In genomic region chr1:14598498-14599172, GRCh38 we compare ENCODE assay signal across 8 cellular contexts. TPM values are rescaled to one million over a fixed set of nuclear protein-coding genes. Genes with fewer than 3 reads are reported as not detected.
DNase-seq lines count a peak whose midpoint lies in the region; ATAC-seq and TF ChIP-seq lines count a peak whose summit lies in the region.

TSS of gene KAZN (plus strand) at chr1:14598685.

- TF ChIP-seq CTCF in GM13977 (IDR thresholded peaks at IDR 0.05; ENCODE audit: extremely low read depth, insufficient read depth, missing control alignments): no peak
- TF ChIP-seq CTCF in OCI-LY7 (conservative IDR thresholded peaks at IDR 0.05; ENCODE audit: low read length): no peak

- H3K4me3 ChIP-seq in OCI-LY7 (ENCODE audit: low read depth, low read length, poor library complexity, severe bottlenecking): peak within 1 kb of the TSS; percentile 54

- peaks cover 12% of the 10 kb centered on the region for H3K4me1 ChIP-seq in OCI-LY7 (ENCODE audit: insufficient read depth, low read length, poor library complexity, severe bottlenecking)

- no peaks in the 10 kb centered on the region for H3K79me2 ChIP-seq in OCI-LY7 (ENCODE audit: insufficient read depth, low read depth, low read length)

- POLR2A ChIA-PET in OCI-LY7 (lab: Charles Lee): no interaction called here

- CTCF ChIA-PET in OCI-LY7 (lab: Charles Lee; ENCODE audit: unreplicated experiment): no interaction called here

- no peaks in the 10 kb centered on the region for H4K20me1 ChIP-seq in OCI-LY7 (ENCODE audit: insufficient read depth, low read length)

- H3K9me2 ChIP-seq in OCI-LY7 (ENCODE audit: insufficient read depth, low read length): no peaks in the 10 kb centered on the region

- DNase-seq in GM13977 (ENCODE audit: low spot score): peak; percentile 48
- DNase-seq in OCI-LY7 (ENCODE audit: low spot score): no peak
- peak; percentile 36 for DNase-seq in left cardiac atrium
- no peak for DNase-seq in renal cortical epithelial cell (ENCODE audit: low read depth)
- DNase-seq in activated T-cell treated with anti-CD3 and anti-CD28 coated beads, Interleukin-2, amount 50 U/mL, for 48 hours: no peak
- DNase-seq in activated CD4-positive, alpha-beta T cell treated with anti-CD3 and anti-CD28 coated beads for 48 hours: no peak
- DNase-seq in hepatic stellate cell (ENCODE audit: low spot score): no peak
- no peak for DNase-seq in MV-4-11 (lab: John Stamatoyannopoulos, UW)

- in situ Hi-C loops in GM13977 (cut with MboI; ENCODE audit: low pct_unique_long_range_greater_than_20kb, low sequenced_read_pairs, unreplicated experiment): no loop called here

- H3K4me2 ChIP-seq in OCI-LY7 (ENCODE audit: low read length): peak within 1 kb of the TSS; percentile 46

- no TSS peak for BruUV-seq in OCI-LY7 (replicated peaks; lab: Mats Ljungman, UMichigan)

- peak within 1 kb of the TSS; percentile 34; the same call in 1 of the 2 replicates for H2AFZ ChIP-seq in OCI-LY7 (ENCODE audit: low read length)

- intact Hi-C loops in OCI-LY7 (cut with micrococcal nuclease; ENCODE audit: unreplicated experiment): no loop called here
- intact Hi-C loops in left cardiac atrium (cut with DNase I): no loop called here

- no peaks in the 10 kb centered on the region for H3K36me3 ChIP-seq in OCI-LY7 (ENCODE audit: insufficient read depth, low read length)

- no peaks in the 10 kb centered on the region for H3K9me3 ChIP-seq in OCI-LY7 (ENCODE audit: low read length)

- ATAC-seq in left cardiac atrium: peak; percentile 48 to 49

- H3K27ac ChIP-seq in OCI-LY7 (ENCODE audit: low read depth, low read length, poor library complexity, severe bottlenecking): no peak within 1 kb of the TSS

RNA-seq across cellular contexts. Expression of gene KAZN, which starts in this region (rescaled TPM):
- total RNA-seq in OCI-LY7 (2014; rRNA removed; shearing (Covaris generic)): 2.4 and 3.7 TPM in 2 replicates
- total RNA-seq in OCI-LY7 (2022) (0.40 and 0.72 TPM in 2 replicates), left cardiac atrium (10 to 100 TPM; 12.6 to 15.7 TPM), renal cortical epithelial cell (9.4 and 30.8 TPM in 2 replicates)

Comparison
In these comparisons a context has a peak if more than half of its experiments do, and no peak if none do; other contexts are left out.
1. DNase-seq: peak in GM13977 (single experiment) and left cardiac atrium (single experiment); none in OCI-LY7 (single experiment), renal cortical epithelial cell (single experiment), activated T-cell treated with anti-CD3 and anti-CD28 coated beads, Interleukin-2, amount 50 U/mL, for 48 hours (0 of 2), activated CD4-positive, alpha-beta T cell treated with anti-CD3 and anti-CD28 coated beads for 48 hours (single experiment), hepatic stellate cell (single experiment) and MV-4-11 (single experiment).